9 cellular contexts compared by ENCODE assay signal in the genomic region with DNA sequence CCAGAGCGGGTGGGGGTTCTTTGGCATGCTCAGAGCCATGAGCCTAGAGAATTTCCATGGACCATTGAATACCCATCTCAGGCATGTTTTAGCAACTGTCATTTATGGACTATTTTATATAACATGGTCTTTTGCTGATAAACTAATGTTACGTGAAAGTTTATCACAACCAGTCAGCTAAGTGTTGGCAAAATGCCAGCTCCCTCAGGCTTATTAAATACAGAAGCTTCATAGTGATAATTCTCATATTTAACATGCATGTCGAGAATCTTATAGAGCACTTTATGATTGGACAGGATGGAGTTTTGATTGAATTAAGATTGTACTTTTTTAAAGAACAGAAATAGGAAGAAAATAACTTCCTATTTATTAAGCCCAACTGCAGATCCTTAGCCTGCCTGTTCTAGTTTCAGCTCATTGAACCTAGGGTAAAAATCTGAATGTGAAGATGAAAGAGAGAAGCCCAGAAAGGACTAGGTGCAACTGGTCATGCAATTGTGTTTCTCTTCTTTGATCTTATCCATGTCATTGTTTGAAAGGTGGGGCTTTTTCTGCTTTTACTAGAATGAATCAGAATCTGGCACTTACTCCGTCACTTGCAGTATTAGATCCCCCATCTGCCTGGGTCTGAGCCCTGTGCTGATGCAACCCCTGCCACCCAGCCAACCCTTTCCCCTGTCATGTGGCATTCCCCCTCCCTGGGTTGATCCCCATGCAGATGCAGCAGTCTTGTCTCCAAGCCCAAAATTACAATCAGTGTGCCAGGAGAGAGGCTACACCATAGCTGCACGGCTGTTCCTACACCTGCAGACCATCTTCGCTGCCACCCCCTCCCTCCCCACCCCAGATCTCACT.
DNase-seq lines count a peak whose midpoint lies in the region; ATAC-seq and TF ChIP-seq lines count a peak whose summit lies in the region.
"Had no signal": no experiment of that assay in that cellular context is flagged by ENCODE, and none has a peak within 500 bp of the region (broad histone marks: within the 10 kb centered on the region; RNA-seq: fewer than 3 reads in every experiment).

No MANE protein-coding gene starts in this region.

- no peak for TF ChIP-seq POLR2A in erythroblast (IDR thresholded peaks at IDR 0.05; ENCODE audit: low read length)

- no peak overlapping the region for H3K4me3 Mint-ChIP-seq in natural killer cell

- no peak for TF ChIP-seq CTCF in natural killer cell (IDR thresholded peaks at IDR 0.05)

- DNase-seq in erythroblast (lab: John Stamatoyannopoulos, UW) (peak; percentile 54), natural killer cell (no peak), G401 (ENCODE audit: low spot score) (no peak), DMS153 (lab: John Stamatoyannopoulos, UW) (no peak), HPDE6-E6E7 (ENCODE audit: extremely low spot score) (no peak)
- DNase-seq: NCI-H526 treated with DMSO at 0.1 percent for 48 hours had no signal

- H3K27ac Mint-ChIP-seq in natural killer cell: no peak overlapping the region

- intact Hi-C loops in natural killer cell (cut with micrococcal nuclease): no loop called here

- H3K9me3 Mint-ChIP-seq in natural killer cell: peaks cover 0 to 3% of the 10 kb centered on the region in 2 donors

- in situ Hi-C loops in G401 (cut with HindIII; ENCODE audit: low sequenced_read_pairs): no loop called here

- ATAC-seq in GM18520 (IDR thresholded peaks at IDR 0.05; ENCODE audit: unreplicated experiment): peak; percentile 81
- ATAC-seq in GM21360 (IDR thresholded peaks at IDR 0.05; ENCODE audit: unreplicated experiment): peak; percentile 92
- ATAC-seq in HG03342 (IDR thresholded peaks at IDR 0.05; ENCODE audit: unreplicated experiment): peak; percentile 85
- ATAC-seq in natural killer cell: no peak

- H3K4me1 Mint-ChIP-seq in natural killer cell: peaks cover 0 to 9% of the 10 kb centered on the region in 2 donors

- H3K27me3 Mint-ChIP-seq in natural killer cell (ENCODE audit: low read depth in 2 of 2): peaks cover 7 to 22% of the 10 kb centered on the region in 2 donors

- no peaks in the 10 kb centered on the region for H3K36me3 Mint-ChIP-seq in natural killer cell

Comparison
In these comparisons a context has a peak if more than half of its experiments do, and no peak if none do; other contexts are left out.
1. ATAC-seq: peak in GM18520 (single experiment), GM21360 (single experiment) and HG03342 (single experiment); none in natural killer cell (0 of 3).
2. DNase-seq: peak in erythroblast (2 of 2); none in natural killer cell (single experiment), G401 (single experiment), DMS153 (single experiment) and HPDE6-E6E7 (single experiment).